In genomic region chr14:103578401-103579075, GRCh38 we compare ENCODE assay signal across 21 cellular contexts. TPM values are rescaled to one million over a fixed set of nuclear protein-coding genes. Genes with fewer than 3 reads are reported as not detected.
A peak's percentile ranks its signal among the peaks of the same experiment; 100 is the strongest.
DNase-seq lines count a peak whose midpoint lies in the region; ATAC-seq and TF ChIP-seq lines count a peak whose summit lies in the region.
"Had no signal": no experiment of that assay in that cellular context is flagged by ENCODE, and none has a peak within 500 bp of the region (broad histone marks: within the 10 kb centered on the region; RNA-seq: fewer than 3 reads in every experiment).

No MANE protein-coding gene starts in this region.

- H4K91ac ChIP-seq in neuronal stem cell (ENCODE audit: low read depth, low read length, poor library complexity): no peak overlapping the region

- no peak overlapping the region for H3K4ac ChIP-seq in neuronal stem cell (ENCODE audit: low read length)

- no peak overlapping the region for H4K8ac ChIP-seq in neuronal stem cell (ENCODE audit: low read depth, low read length)

- H2AK5ac ChIP-seq in neuronal stem cell (ENCODE audit: low read depth, low read length): no peak overlapping the region

- H3K36me3 ChIP-seq in neuronal stem cell (replicated peaks in 1 of 2; ENCODE audit: control insufficient read depth in 2 of 2, insufficient read depth in 2 of 2, low read length in 2 of 2): peaks cover 16 to 69% of the 10 kb centered on the region in 2 donors
- peaks cover 28% of the 10 kb centered on the region for H3K36me3 ChIP-seq in upper lobe of right lung

- intact Hi-C loops in dorsolateral prefrontal cortex (cut with DNase I) (loop anchor here (5.0 to 10.0 kb wide), 3 partner anchors 49 to 336 kb away; partner anchors contain the start of genes KLC1 (in 1 of the 2), XRCC3 (in 1 of the 2) and ZFYVE21 (in 1 of the 2)), upper lobe of right lung (cut with DNase I) (no loop called here)

- H2BK5ac ChIP-seq in neuronal stem cell (ENCODE audit: low read length): no peak overlapping the region

- H3K4me3 ChIP-seq in dorsolateral prefrontal cortex (no peak overlapping the region), neuronal stem cell (ENCODE audit: low read length in 2 of 2) (no peak overlapping the region), upper lobe of right lung (no peak overlapping the region)
- H3K4me3 ChIP-seq: SK-N-MC had no signal

- ATAC-seq in upper lobe of right lung (no peak), GM19023 (IDR thresholded peaks at IDR 0.05; ENCODE audit: unreplicated experiment) (no peak), HG03457 (IDR thresholded peaks at IDR 0.05; ENCODE audit: unreplicated experiment) (no peak), HG02840 (IDR thresholded peaks at IDR 0.05; ENCODE audit: low FRiP score, unreplicated experiment) (no peak)
- ATAC-seq: CD8-positive, alpha-beta T cell; HCT116; Panc1 had no signal

- no peak overlapping the region for H2BK15ac ChIP-seq in neuronal stem cell (ENCODE audit: low read length)

- H3K4me2 ChIP-seq in neuronal stem cell (ENCODE audit: insufficient read depth, low read length, poor library complexity, severe bottlenecking): no peak overlapping the region
- H3K4me2 ChIP-seq: KMS-11 had no signal

- H3K9me3 ChIP-seq in neuronal stem cell (replicated peaks in 1 of 2; ENCODE audit: control insufficient read depth in 2 of 2, insufficient read depth in 1 of 2, low read depth in 1 of 2, low read length in 2 of 2) (no peaks in the 10 kb centered on the region), upper lobe of right lung (no peaks in the 10 kb centered on the region)
- H3K9me3 ChIP-seq: Caco-2 had no signal

- no peak overlapping the region for H2AFZ ChIP-seq in neuronal stem cell (ENCODE audit: low read length)

- H3K79me1 ChIP-seq in neuronal stem cell (ENCODE audit: low read depth, low read length): peaks cover 8% of the 10 kb centered on the region

- no peaks in the 10 kb centered on the region for H3K27me3 ChIP-seq in dorsolateral prefrontal cortex
- H3K27me3 ChIP-seq in neuronal stem cell (ENCODE audit: control insufficient read depth in 3 of 3, insufficient read depth in 3 of 3, low read depth in 1 of 3, low read length in 3 of 3): no peaks in the 10 kb centered on the region
- no peaks in the 10 kb centered on the region for H3K27me3 ChIP-seq in upper lobe of right lung

- TF ChIP-seq CTCF in VCaP (conservative IDR thresholded peaks at IDR 0.05) (no peak), dorsolateral prefrontal cortex (IDR thresholded peaks at IDR 0.05 in 54 of 56, conservative IDR thresholded peaks at IDR 0.05 in 2 of 56; ENCODE audit: low read depth in 1 of 56, partially characterized antibody in 56 of 56) (no peak), upper lobe of right lung (IDR thresholded peaks at IDR 0.05) (no peak)

- DNase-seq in dorsolateral prefrontal cortex: no peak
- DNase-seq in neuronal stem cell (ENCODE audit: low spot score): no peak
- no peak for DNase-seq in upper lobe of right lung
- DNase-seq: Caco-2; CD8-positive, alpha-beta T cell; DMS 273 treated with DMSO at 0.1 percent for 48 hours; DMS79 treated with DMSO at 0.1 percent for 48 hours; MM.1S; NCI-H1694; NCI-H2029 treated with DMSO at 0.1 percent for 48 hours; NCI-H446 treated with DMSO at 0.1 percent for 48 hours; NCI-H526; SIG-M5 had no signal

- H3K14ac ChIP-seq in neuronal stem cell (ENCODE audit: low read length): no peak overlapping the region

- WGBS in neuronal stem cell (ENCODE audit: extremely low coverage in 2 of 2, insufficient read length in 2 of 2, insufficient replicate concordance in 1 of 2), 2 donors: no CpG with 5 or more reads among the region's 12 CpGs

- no peak overlapping the region for H3K18ac ChIP-seq in neuronal stem cell (ENCODE audit: low read length)

- H2BK12ac ChIP-seq in neuronal stem cell (ENCODE audit: low read length): no peak overlapping the region

- no peak overlapping the region for H2BK120ac ChIP-seq in neuronal stem cell (ENCODE audit: low read depth, low read length)

- no peak overlapping the region for H3K9ac ChIP-seq in neuronal stem cell (ENCODE audit: low read depth, low read length, poor library complexity)
- H3K9ac ChIP-seq: KMS-11 had no signal

- H3K23ac ChIP-seq in neuronal stem cell (ENCODE audit: low read depth, low read length, poor library complexity): peak overlapping the region; percentile 68

- peak overlapping the region; percentile 97 for H3K27ac ChIP-seq in VCaP
- H3K27ac ChIP-seq in dorsolateral prefrontal cortex: peak overlapping the region in 35 of 59 donors; percentile 1 to 86 (median 31)
- no peak overlapping the region for H3K27ac ChIP-seq in neuronal stem cell (replicated peaks; ENCODE audit: low read length)
- peak overlapping the region; percentile 36 for H3K27ac ChIP-seq in upper lobe of right lung
- H3K27ac ChIP-seq: KMS-11, SK-N-MC had no signal

- H3K4me1 ChIP-seq in neuronal stem cell (ENCODE audit: control insufficient read depth in 2 of 2, insufficient read depth in 1 of 2, low read depth in 1 of 2, low read length in 2 of 2): peaks cover 3 to 7% of the 10 kb centered on the region in 2 donors
- peaks cover 34% of the 10 kb centered on the region for H3K4me1 ChIP-seq in upper lobe of right lung
- H3K4me1 ChIP-seq: Caco-2 had no signal

RNA-seq across cellular contexts. Expression of gene COA8, which starts 15.8 kb away (rescaled TPM):
- total RNA-seq in dorsolateral prefrontal cortex (10 to 100 TPM; 21.7 to 47.0 (median 35.6) TPM), upper lobe of right lung (29.7 TPM)
- polyA plus RNA-seq in neuronal stem cell (2013, experiment 1 of 2): 45.8 TPM
- 47.5 TPM for polyA plus RNA-seq in neuronal stem cell (2013, experiment 2 of 2)

RNA-seq across cellular contexts. Expression of gene BAG5, which starts 16.1 kb away (rescaled TPM):
- 10 to 100 TPM; 25.3 to 45.6 (median 35.3) TPM for total RNA-seq in dorsolateral prefrontal cortex
- polyA plus RNA-seq in neuronal stem cell (2013, experiment 1 of 2): 11.7 TPM
- polyA plus RNA-seq in neuronal stem cell (2013, experiment 2 of 2): 11.8 TPM
- 33.0 TPM for total RNA-seq in upper lobe of right lung

RNA-seq across cellular contexts. Expression of gene TRMT61A, which starts 49.5 kb away (rescaled TPM):
- 10 to 100 TPM in 119 of 120 experiments, 1 to 10 TPM in 1; 9.8 to 20.3 (median 14.3) TPM for total RNA-seq in dorsolateral prefrontal cortex
- 2.1 TPM for polyA plus RNA-seq in neuronal stem cell (2013, experiment 1 of 2)
- 2.2 TPM for polyA plus RNA-seq in neuronal stem cell (2013, experiment 2 of 2)
- 11.6 TPM for total RNA-seq in upper lobe of right lung

RNA-seq across cellular contexts. Expression of gene KLC1, which starts 50.5 kb away (rescaled TPM):
- total RNA-seq in dorsolateral prefrontal cortex (100 to 1,000 TPM; 362 to 692 (median 542) TPM), upper lobe of right lung (172 TPM)
- polyA plus RNA-seq in neuronal stem cell (2013, experiment 1 of 2): 98.0 TPM
- polyA plus RNA-seq in neuronal stem cell (2013, experiment 2 of 2): 101 TPM

RNA-seq across cellular contexts. Expression of gene CKB, which starts 55.9 kb away (rescaled TPM):
- total RNA-seq in dorsolateral prefrontal cortex (1,000 to 10,000 TPM; 1,109 to 2,418 (median 1,592) TPM), upper lobe of right lung (148 TPM)
- polyA plus RNA-seq in neuronal stem cell (2013, experiment 1 of 2): 418 TPM
- 412 TPM for polyA plus RNA-seq in neuronal stem cell (2013, experiment 2 of 2)
